In the genomic region with DNA sequence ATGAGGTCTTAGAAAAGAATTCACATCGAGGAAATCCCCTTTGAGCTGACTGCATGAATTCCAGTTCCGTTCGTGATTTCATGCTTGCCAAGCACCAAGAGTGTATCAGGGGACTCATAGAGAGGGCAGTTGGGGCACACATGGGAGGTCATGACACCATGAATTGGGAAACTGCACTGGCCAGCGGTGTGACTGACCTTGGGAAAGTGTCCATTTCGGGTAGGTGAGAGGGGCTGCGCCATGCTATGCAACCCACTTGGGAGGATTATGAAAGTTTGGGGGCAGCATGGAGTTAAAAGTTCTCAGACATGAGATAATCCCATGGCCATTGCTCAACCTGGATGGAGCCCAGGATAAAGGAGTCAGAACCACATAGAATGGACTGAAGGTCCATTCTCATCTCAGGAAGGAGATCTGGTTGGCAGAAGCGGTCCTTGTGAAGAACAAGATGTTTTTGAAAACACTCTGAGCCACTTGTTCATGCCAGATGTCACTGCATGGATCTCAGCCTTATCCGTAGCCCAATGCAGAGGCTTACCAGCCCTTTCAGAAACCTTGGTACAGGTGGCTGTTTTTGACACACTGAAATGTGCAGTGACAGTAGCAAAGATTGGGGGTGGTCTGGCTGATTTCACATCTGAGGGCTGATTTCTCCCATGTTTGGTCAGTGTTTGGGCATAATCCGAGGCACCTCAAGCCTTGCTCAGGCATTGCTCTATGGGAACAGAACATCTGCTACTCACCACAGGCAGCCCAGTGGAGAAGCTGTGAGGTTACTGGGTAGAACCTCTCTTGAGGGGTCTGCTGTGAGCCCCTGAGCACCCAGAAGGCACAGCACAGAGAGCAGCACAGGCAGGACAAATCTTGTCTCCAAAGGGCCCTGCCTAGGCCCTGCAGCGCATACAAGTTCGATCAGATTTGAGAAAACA, we compare ENCODE assay signal across 24 cellular contexts.
A peak's percentile ranks its signal among the peaks of the same experiment; 100 is the strongest.
DNase-seq lines count a peak whose midpoint lies in the region; ATAC-seq, FAIRE-seq and TF ChIP-seq lines count a peak whose summit lies in the region.
"Had no signal": no experiment of that assay in that cellular context is flagged by ENCODE, and none has a peak within 500 bp of the region (broad histone marks: within the 10 kb centered on the region; RNA-seq: fewer than 3 reads in every experiment).

No MANE protein-coding gene starts in this region.

- TF ChIP-seq POLR2A in tibial nerve (IDR thresholded peaks at IDR 0.05) = no peak

- peaks cover 5% of the 10 kb centered on the region for H3K36me3 Mint-ChIP-seq in glutamatergic neuron (ENCODE audit: unreplicated experiment)
- H3K36me3 Mint-ChIP-seq: CD8-positive, alpha-beta T cell; T-cell had no signal

- H3K9me3 ChIP-seq in adipocyte (ENCODE audit: control insufficient read depth, low read length) (peaks cover 2% of the 10 kb centered on the region), pancreas (no peaks in the 10 kb centered on the region), tibial nerve (no peaks in the 10 kb centered on the region)

- H3K36me3 ChIP-seq in adipocyte (ENCODE audit: control insufficient read depth, insufficient read depth, low read length, severe bottlenecking) (no peaks in the 10 kb centered on the region), pancreas (no peaks in the 10 kb centered on the region), tibial nerve (no peaks in the 10 kb centered on the region)

- no peaks in the 10 kb centered on the region for H3K4me1 Mint-ChIP-seq in glutamatergic neuron (ENCODE audit: low read depth, unreplicated experiment)
- H3K4me1 Mint-ChIP-seq: central memory CD8-positive, alpha-beta T cell; T-cell had no signal

- no peak overlapping the region for H3K4me3 Mint-ChIP-seq in glutamatergic neuron (ENCODE audit: unreplicated experiment)
- H3K4me3 Mint-ChIP-seq: CD8-positive, alpha-beta T cell; central memory CD8-positive, alpha-beta T cell; HFFc6; T-cell had no signal

- no peaks in the 10 kb centered on the region for H3K27me3 Mint-ChIP-seq in glutamatergic neuron (ENCODE audit: unreplicated experiment)

- TF ChIP-seq CTCF in pancreas (IDR thresholded peaks at IDR 0.05) (no peak), tibial nerve (IDR thresholded peaks at IDR 0.05) (no peak), glutamatergic neuron (IDR thresholded peaks at IDR 0.05; ENCODE audit: partially characterized antibody, unreplicated experiment) (no peak)

- no peak overlapping the region for H3K4me3 ChIP-seq in adipocyte (ENCODE audit: low read length)
- H3K4me3 ChIP-seq in pancreas = no peak overlapping the region
- no peak overlapping the region for H3K4me3 ChIP-seq in tibial nerve

- 79% methylated on average over 11 of the region's 11 CpGs for WGBS in pancreas, 2 donors
- WGBS in tibial nerve, 2 donors = 59 to 60% methylated on average over 11 of the region's 11 CpGs

- ATAC-seq in Right ventricle myocardium superior (ENCODE audit: poor library complexity) (peak; percentile 92), pancreas (peak; percentile 68 to 86 (median 76))
- ATAC-seq: CD8-positive, alpha-beta T cell; PC-3; T-cell had no signal

- no peak overlapping the region for H3K27ac ChIP-seq in pancreas
- peak overlapping the region in 1 of 4 donors; percentile 30 for H3K27ac ChIP-seq in tibial nerve

- peak overlapping the region; percentile 5 for H3K9ac ChIP-seq in adipocyte (ENCODE audit: low read length)

- DNase-seq in adipocyte (ENCODE audit: low read depth) = no peak
- DNase-seq in Right ventricle myocardium superior = peak; percentile 43
- peak in 1 of 6 donors; percentile 9 for DNase-seq in pancreas
- DNase-seq in tibial nerve (ENCODE audit: low spot score in 2 of 2) = peak; percentile 66 to 89
- DNase-seq in NCI-H226 = no peak
- DNase-seq in mesenteric fat pad (ENCODE audit: low spot score) = no peak
- DNase-seq in glutamatergic neuron = no peak
- DNase-seq: activated naive CD4-positive, alpha-beta T cell treated with Interleukin-2 at 50 U/mL for 16 hours; activated T-cell treated with anti-CD3 and anti-CD28 coated beads, Interleukin-2, amount 50 U/mL, for 48 hours; AML-193; CD8-positive, alpha-beta T cell; DMS53; foreskin melanocyte; GDM1; HFFc6; Kasumi-1; kidney; NCI-H1105 treated with DMSO at 0.1 percent for 48 hours; NCI-H2081; NCI-H446; PC-3; T-cell had no signal

- peak in 1 of 2 donors; percentile 92 for TF ChIP-seq EP300 in tibial nerve (IDR thresholded peaks at IDR 0.05)

- H3K27me3 ChIP-seq in adipocyte (replicated peaks; ENCODE audit: control insufficient read depth, insufficient read depth, low read length) (no peaks in the 10 kb centered on the region), pancreas (no peaks in the 10 kb centered on the region), tibial nerve (no peaks in the 10 kb centered on the region)

- FAIRE-seq in pancreas (lab: Jason Lieb, UNC) = no peak
- FAIRE-seq: kidney, TTC549 had no signal

- no peak overlapping the region for H3K27ac Mint-ChIP-seq in glutamatergic neuron (ENCODE audit: unreplicated experiment)
- H3K27ac Mint-ChIP-seq: CD8-positive, alpha-beta T cell; HFFc6; T-cell had no signal

- H3K4me1 ChIP-seq in adipocyte (ENCODE audit: control insufficient read depth, insufficient read depth, low read length) (peaks cover 12% of the 10 kb centered on the region), pancreas (peaks cover 0 to 9% (median 7%) of the 10 kb centered on the region in 3 donors), tibial nerve (peaks cover 0 to 9% (median 0%) of the 10 kb centered on the region in 4 donors)

- H3K9me3 Mint-ChIP-seq in glutamatergic neuron (ENCODE audit: unreplicated experiment) = peaks cover 4% of the 10 kb centered on the region
- H3K9me3 Mint-ChIP-seq: CD8-positive, alpha-beta T cell; central memory CD8-positive, alpha-beta T cell; T-cell had no signal

- intact Hi-C loops in Right ventricle myocardium superior (cut with DNase I) (no loop called here), pancreas (cut with DNase I) (no loop called here)

Comparison
In these comparisons a context has a peak if more than half of its experiments do, and no peak if none do; other contexts are left out.
1. DNase-seq: peak in Right ventricle myocardium superior (single experiment) and tibial nerve (2 of 2); none in adipocyte (single experiment), NCI-H226 (single experiment), mesenteric fat pad (single experiment) and glutamatergic neuron (single experiment).